Comparison of ENCODE assay signal across 8 cellular contexts in genomic region chr2:44938287-44939073, GRCh38. TPM values are rescaled to one million over a fixed set of nuclear protein-coding genes. Genes with fewer than 3 reads are reported as not detected.
A peak's percentile ranks its signal among the peaks of the same experiment; 100 is the strongest.
DNase-seq lines count a peak whose midpoint lies in the region; ATAC-seq, FAIRE-seq and TF ChIP-seq lines count a peak whose summit lies in the region.

No MANE protein-coding gene starts in this region.

- no peak overlapping the region for H2BK120ac ChIP-seq in trophoblast cell (ENCODE audit: insufficient read depth, low read length, poor library complexity)

- no peak overlapping the region for H4K12ac ChIP-seq in trophoblast cell (ENCODE audit: low read depth, low read length)

- H3K4me3 ChIP-seq in epithelial cell of proximal tubule (ENCODE audit: low read depth, low read length) = peak overlapping the region; percentile 51
- H3K4me3 ChIP-seq in trophoblast cell (ENCODE audit: low read depth, low read length) = peak overlapping the region; percentile 25

- H4K8ac ChIP-seq in trophoblast cell (ENCODE audit: low read depth, low read length) = no peak overlapping the region

- no peak for FAIRE-seq in HTR-8/SVneo (lab: Jason Lieb, UNC)

- no peaks in the 10 kb centered on the region for H3K79me1 ChIP-seq in trophoblast cell (ENCODE audit: low read length)

- in situ Hi-C loops in GM13976 (cut with MboI; ENCODE audit: low sequenced_read_pairs, unreplicated experiment) = no loop called here

- TF ChIP-seq CTCF in GM13976 (IDR thresholded peaks at IDR 0.05; ENCODE audit: borderline replicate concordance, control extremely low read depth, extremely low read depth, insufficient read depth, missing control alignments) (no peak), epithelial cell of proximal tubule (conservative IDR thresholded peaks at IDR 0.05; ENCODE audit: low read depth, low read length) (no peak)

- H3K36me3 ChIP-seq in trophoblast cell (ENCODE audit: control insufficient read depth in 1 of 2, insufficient read depth in 2 of 2, low read length in 2 of 2) = no peaks in the 10 kb centered on the region

- peak overlapping the region; percentile 26 for H3K4me2 ChIP-seq in trophoblast cell (ENCODE audit: low read length)

- H3K27ac ChIP-seq in trophoblast cell (ENCODE audit: low read depth, low read length) = no peak overlapping the region

- no peak overlapping the region for H3K4ac ChIP-seq in trophoblast cell (ENCODE audit: low read depth, low read length)

- peaks cover 97% of the 10 kb centered on the region for H3K27me3 ChIP-seq in trophoblast cell (ENCODE audit: insufficient read depth, low read length)

- no peak overlapping the region for H2BK5ac ChIP-seq in trophoblast cell (ENCODE audit: low read depth, low read length, poor library complexity)

- no peak overlapping the region for H3K14ac ChIP-seq in trophoblast cell (ENCODE audit: low read length)

- no peak overlapping the region for H2AK5ac ChIP-seq in trophoblast cell (ENCODE audit: low read length)

- H3K9me3 ChIP-seq in trophoblast cell (ENCODE audit: insufficient read depth, low read depth, low read length) = peaks cover 7% of the 10 kb centered on the region

- no peak overlapping the region for H3K23ac ChIP-seq in trophoblast cell (ENCODE audit: low read length)

- ATAC-seq in GM19351 (IDR thresholded peaks at IDR 0.05; ENCODE audit: unreplicated experiment) = no peak
- ATAC-seq in GM21447 (IDR thresholded peaks at IDR 0.05; ENCODE audit: unreplicated experiment) = no peak

- H2BK12ac ChIP-seq in trophoblast cell (ENCODE audit: low read length) = no peak overlapping the region

- WGBS in trophoblast cell (ENCODE audit: extremely low coverage, insufficient coverage, insufficient read length) = no CpG with 5 or more reads among the region's 59 CpGs

- no peaks in the 10 kb centered on the region for H3K79me2 ChIP-seq in trophoblast cell (ENCODE audit: control insufficient read depth, insufficient read depth, low read length, poor library complexity)

- DNase-seq in GM13976 (ENCODE audit: low spot score) = peak; percentile 22
- DNase-seq in NCI-H146 treated with DMSO at 0.1 percent for 48 hours (lab: John Stamatoyannopoulos, UW; ENCODE audit: unreplicated experiment) = peak; percentile 42
- DNase-seq in epithelial cell of proximal tubule (ENCODE audit: low read depth) = no peak
- peak in 1 of 2 donors; percentile 20 for DNase-seq in trophoblast cell
- no peak for DNase-seq in anterior cingulate cortex (lab: John Stamatoyannopoulos, UW)
- DNase-seq in HTR-8/SVneo (ENCODE audit: insufficient read length, low spot score) = no peak

- no peak overlapping the region for H4K91ac ChIP-seq in trophoblast cell (ENCODE audit: low read depth, low read length)

- no peak overlapping the region for H3K18ac ChIP-seq in trophoblast cell (ENCODE audit: low read length)

- H3K4me1 ChIP-seq in trophoblast cell (ENCODE audit: control insufficient read depth in 1 of 2, insufficient read depth in 2 of 2, low read length in 2 of 2) = peaks cover 11 to 19% of the 10 kb centered on the region in 2 experiments

- H3K9ac ChIP-seq in trophoblast cell (ENCODE audit: low read length) = no peak overlapping the region

- H2AFZ ChIP-seq in trophoblast cell (ENCODE audit: insufficient read depth, low read length, poor library complexity) = no peak overlapping the region

RNA-seq across cellular contexts. Expression of gene SIX3, which starts 3.0 kb away (rescaled TPM):
- total RNA-seq in epithelial cell of proximal tubule = not detected in 2 replicates
- not detected in 2 replicates for polyA plus RNA-seq in trophoblast cell (2013)

Comparison
In these comparisons a context has a peak if more than half of its experiments do, and no peak if none do; other contexts are left out.
1. DNase-seq: peak in GM13976 (single experiment) and NCI-H146 treated with DMSO at 0.1 percent for 48 hours (single experiment); none in epithelial cell of proximal tubule (single experiment), anterior cingulate cortex (0 of 58) and HTR-8/SVneo (single experiment).